ENCODE assay signal across 8 cellular contexts in the genomic region with DNA sequence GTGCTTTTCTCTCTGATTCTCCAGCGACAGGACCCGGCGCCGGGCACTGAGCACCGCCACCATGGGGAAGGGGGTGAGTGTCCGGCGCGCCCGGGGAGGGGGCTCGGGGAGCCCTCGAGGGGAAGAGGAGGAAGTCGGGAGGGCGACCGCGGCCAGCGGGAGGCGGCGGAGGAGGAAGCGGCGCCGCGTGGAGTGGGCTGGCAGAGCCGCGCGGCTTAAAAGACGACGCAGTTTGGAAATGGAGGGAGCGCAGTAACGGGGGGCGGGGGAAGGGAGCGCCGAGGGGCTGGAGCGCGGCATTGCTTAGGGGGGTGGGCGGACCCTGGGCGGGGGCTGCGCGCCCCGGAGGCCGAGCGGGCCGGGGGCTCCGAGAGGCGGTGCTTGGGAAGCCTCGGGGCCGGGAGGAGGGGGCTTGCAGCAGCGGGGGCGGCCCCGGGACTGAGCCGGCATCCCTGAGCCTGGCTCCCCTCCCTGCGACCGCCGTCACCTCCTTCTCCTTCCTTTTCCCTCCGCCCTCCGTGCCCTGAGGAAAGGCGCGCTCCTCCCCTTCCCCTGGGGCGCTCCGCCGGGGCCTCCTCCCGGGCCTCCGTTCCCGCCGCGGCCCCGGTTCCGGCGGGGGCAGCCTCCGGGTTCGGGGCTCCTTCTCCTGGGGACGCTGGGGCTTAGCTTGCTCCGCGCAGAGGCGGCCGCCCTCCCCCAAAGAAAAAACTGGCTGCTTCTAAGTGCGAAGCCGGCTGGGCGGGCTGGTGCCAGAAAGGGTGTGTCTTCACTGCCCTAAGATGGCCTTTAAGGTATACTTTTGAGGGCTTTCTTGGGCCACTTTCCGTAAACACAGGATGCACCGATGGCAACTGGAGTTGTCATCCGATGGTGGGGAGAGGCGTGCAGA. TPM values are rescaled to one million over a fixed set of nuclear protein-coding genes. Genes with fewer than 3 reads are reported as not detected.
DNase-seq lines count a peak whose midpoint lies in the region; ATAC-seq and TF ChIP-seq lines count a peak whose summit lies in the region.

No MANE protein-coding gene starts in this region.

- peak overlapping the region; percentile 89 for H3K27ac Mint-ChIP-seq in endothelial cell (ENCODE audit: unreplicated experiment)
- peak overlapping the region; percentile 91 for H3K27ac Mint-ChIP-seq in stimulated activated effector memory CD8-positive, alpha-beta T cell treated with anti-CD3 and anti-CD28 coated beads, Interleukin-12 subunit alpha, Interleukin-12 subunit beta, amount 100 ng/mL, for 72 hours

- no peak for TF ChIP-seq CTCF in endothelial cell (IDR thresholded peaks at IDR 0.05; ENCODE audit: unreplicated experiment)

- no peaks in the 10 kb centered on the region for H3K9me3 Mint-ChIP-seq in endothelial cell (ENCODE audit: unreplicated experiment)
- no peaks in the 10 kb centered on the region for H3K9me3 Mint-ChIP-seq in stimulated activated effector memory CD8-positive, alpha-beta T cell treated with anti-CD3 and anti-CD28 coated beads, Interleukin-12 subunit alpha, Interleukin-12 subunit beta, amount 100 ng/mL, for 72 hours

- peaks cover 10% of the 10 kb centered on the region for H3K27me3 Mint-ChIP-seq in endothelial cell (ENCODE audit: unreplicated experiment)

- peak; percentile 5 for ATAC-seq in HG02588 (IDR thresholded peaks at IDR 0.05; ENCODE audit: unreplicated experiment)
- peak; percentile 31 for ATAC-seq in stimulated activated effector memory CD8-positive, alpha-beta T cell treated with anti-CD3 and anti-CD28 coated beads, Interleukin-12 subunit alpha, Interleukin-12 subunit beta, amount 100 ng/mL, for 72 hours
- ATAC-seq in HG03097 (IDR thresholded peaks at IDR 0.05; ENCODE audit: low FRiP score, unreplicated experiment), result no peak

- peaks cover 7% of the 10 kb centered on the region for H3K36me3 Mint-ChIP-seq in endothelial cell (ENCODE audit: low read depth, unreplicated experiment)
- peaks cover 33% of the 10 kb centered on the region for H3K36me3 Mint-ChIP-seq in stimulated activated effector memory CD8-positive, alpha-beta T cell treated with anti-CD3 and anti-CD28 coated beads, Interleukin-12 subunit alpha, Interleukin-12 subunit beta, amount 100 ng/mL, for 72 hours

- H3K4me3 Mint-ChIP-seq in endothelial cell (ENCODE audit: unreplicated experiment), result peak overlapping the region; percentile 97
- H3K4me3 Mint-ChIP-seq in stimulated activated effector memory CD8-positive, alpha-beta T cell treated with anti-CD3 and anti-CD28 coated beads, Interleukin-12 subunit alpha, Interleukin-12 subunit beta, amount 100 ng/mL, for 72 hours, result peak overlapping the region; percentile 93

- peaks cover 40% of the 10 kb centered on the region for H3K4me1 Mint-ChIP-seq in endothelial cell (ENCODE audit: unreplicated experiment)
- peaks cover 46% of the 10 kb centered on the region for H3K4me1 Mint-ChIP-seq in stimulated activated effector memory CD8-positive, alpha-beta T cell treated with anti-CD3 and anti-CD28 coated beads, Interleukin-12 subunit alpha, Interleukin-12 subunit beta, amount 100 ng/mL, for 72 hours

- DNase-seq in ELF-1 (ENCODE audit: low read depth, low spot score) (peak; percentile 76), NCI-H510A (lab: John Stamatoyannopoulos, UW) (peak; percentile 45), endothelial cell (ENCODE audit: low spot score) (peak; percentile 66), midbrain (lab: John Stamatoyannopoulos, UW) (peak; percentile 27)
- DNase-seq in activated CD8-positive, alpha-beta memory T cell treated with anti-CD3 and anti-CD28 coated beads for 48 hours (ENCODE audit: low read depth in 2 of 3, low spot score in 2 of 3), result peak in 2 of 3 experiments; percentile 19 to 38
- DNase-seq in stimulated activated effector memory CD8-positive, alpha-beta T cell treated with anti-CD3 and anti-CD28 coated beads, Interleukin-12 subunit alpha, Interleukin-12 subunit beta, amount 100 ng/mL, for 72 hours (ENCODE audit: low spot score in 2 of 2), result peak; percentile 49 to 81

RNA-seq across cellular contexts. Expression of a gene that starts 0.7 kb away (rescaled TPM):
- total RNA-seq in endothelial cell (ENCODE audit: unreplicated experiment), result 156 TPM
